In the genomic region with DNA sequence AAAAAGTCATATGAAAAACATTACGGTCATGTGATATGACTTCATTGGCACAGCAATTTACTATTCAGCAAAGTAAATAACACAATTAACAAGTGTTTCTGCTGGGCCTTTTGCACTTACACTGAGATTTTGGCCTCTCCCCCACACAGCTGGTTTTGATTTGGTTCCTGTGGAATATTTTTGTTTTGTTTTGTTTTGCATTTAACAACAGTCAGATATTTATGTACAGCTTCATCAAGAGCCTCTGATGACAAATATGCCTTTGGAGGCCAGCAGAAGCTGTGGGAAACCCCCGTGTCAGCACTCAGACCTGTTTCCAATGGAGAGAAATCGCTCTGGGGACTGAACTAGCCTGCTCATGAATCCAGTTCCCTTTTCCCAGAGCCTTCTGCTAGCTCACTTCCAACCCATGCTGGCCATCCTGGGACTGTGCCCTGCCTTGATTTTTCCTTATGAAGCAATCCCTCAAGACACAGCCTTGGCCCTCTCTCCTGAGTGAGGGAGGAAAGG, we compare ENCODE assay signal across 8 cellular contexts.
DNase-seq lines count a peak whose midpoint lies in the region; ATAC-seq, FAIRE-seq and TF ChIP-seq lines count a peak whose summit lies in the region.

No MANE protein-coding gene starts in this region.

- H3K4me2 ChIP-seq in K562 (ENCODE audit: insufficient read depth, low read length), result no peak overlapping the region

- POLR2A ChIA-PET in K562 (lab: Yijun Ruan, JAX), result interaction anchor here (0.6 to 1.0 kb wide), 3 partner anchors 9 to 22 kb away, joined by 3 read pairs; no protein-coding TSS in a partner anchor

- H3K27me3 ChIP-seq in K562 (ENCODE audit: control insufficient read depth in 2 of 2, insufficient read depth in 2 of 2, low read length in 2 of 2), result no peaks in the 10 kb centered on the region

- no peak overlapping the region for H3K27ac ChIP-seq in K562 (ENCODE audit: extremely low read depth, low read depth, low read length)

- in situ Hi-C loops in K562 (cut with MboI), result no loop called here

- TF ChIP-seq CTCF in K562 (IDR thresholded peaks at IDR 0.05 in 2 of 3, conservative IDR thresholded peaks at IDR 0.05 in 1 of 3; ENCODE audit: insufficient read depth in 2 of 3, low read depth in 1 of 3, low read length in 3 of 3), result no peak

- no peak for FAIRE-seq in K562 (lab: Jason Lieb, UNC)

- no peaks in the 10 kb centered on the region for H3K36me3 ChIP-seq in K562 (ENCODE audit: control insufficient read depth, insufficient read depth, low read length)

- DNase-seq in COLO829 (ENCODE audit: low spot score), result peak; percentile 6
- no peak for DNase-seq in K562 (ENCODE audit: extremely low read depth in 1 of 4, low spot score in 3 of 4)
- peak; percentile 61 for DNase-seq in left ventricle myocardium superior
- peak; percentile 73 for DNase-seq in sciatic nerve (ENCODE audit: low spot score)
- no peak for DNase-seq in NCI-H187 treated with DMSO at 0.1 percent for 48 hours (lab: John Stamatoyannopoulos, UW)
- DNase-seq in NCI-H2171 treated with DMSO at 0.1 percent for 48 hours (lab: John Stamatoyannopoulos, UW), result no peak
- DNase-seq in NCI-H1930 (lab: John Stamatoyannopoulos, UW), result no peak
- DNase-seq in activated CD4-positive, alpha-beta T cell treated with anti-CD3 and anti-CD28 coated beads, Interleukin-2, amount 50 U/mL, for 48 hours, result no peak

- intact Hi-C loops in K562 (cut with micrococcal nuclease) (no loop called here), left ventricle myocardium superior (cut with micrococcal nuclease) (no loop called here), sciatic nerve (cut with DNase I) (no loop called here)

- ATAC-seq in K562, result no peak
- peak; percentile 94 for ATAC-seq in left ventricle myocardium superior
- peak; percentile 85 for ATAC-seq in sciatic nerve

- H3K79me2 ChIP-seq in K562 (ENCODE audit: control insufficient read depth, insufficient read depth, low read length), result no peaks in the 10 kb centered on the region

- no peak overlapping the region for H2AFZ ChIP-seq in K562 (ENCODE audit: low read depth, low read length)

- 68% methylated on average over 3 of the region's 3 CpGs for WGBS in K562 (ENCODE audit: insufficient coverage, low coverage, missing lambda C conversion rate)

- H3K4me3 ChIP-seq in K562, result no peak overlapping the region

- CTCF ChIA-PET in K562 (lab: Yijun Ruan, JAX; ENCODE audit: low intra/inter-chr PET ratio), result no interaction called here

- no peak overlapping the region for H3K9ac ChIP-seq in K562 (ENCODE audit: insufficient read depth in 1 of 2, low read depth in 2 of 2, low read length in 2 of 2)

- no peak for TF ChIP-seq EP300 in K562 (IDR thresholded peaks at IDR 0.05; ENCODE audit: low read length)

- no TSS peak for BruUV-seq in K562 (replicated peaks; lab: Mats Ljungman, UMichigan)

- no peaks in the 10 kb centered on the region for H3K9me3 ChIP-seq in K562 (replicated peaks; ENCODE audit: control insufficient read depth, insufficient read depth, low read depth, low read length)

- no peak for TF ChIP-seq POLR2A in K562 (conservative IDR thresholded peaks at IDR 0.05)

- no peaks in the 10 kb centered on the region for H4K20me1 ChIP-seq in K562 (replicated peaks; ENCODE audit: control insufficient read depth, insufficient read depth, low read length)

- no peak for TF ChIP-seq RAD21 in K562 (CRISPR knock-in tag; conservative IDR thresholded peaks at IDR 0.05 in 1 of 2, IDR thresholded peaks at IDR 0.05 in 1 of 2)

- H3K4me1 ChIP-seq in K562 (replicated peaks in 1 of 2; ENCODE audit: control insufficient read depth in 2 of 2, insufficient read depth in 2 of 2, low read length in 2 of 2), result peaks cover 0 to 6% of the 10 kb centered on the region in 2 experiments; a peak in 2 of 5 replicates

- H3K9me1 ChIP-seq in K562 (ENCODE audit: control insufficient read depth, insufficient read depth, low read length), result no peaks in the 10 kb centered on the region

TF ChIP-seq in K562, 482 proteins besides CTCF, POLR2A, EP300 and RAD21:
- TF ChIP-seq, protein P1, sequence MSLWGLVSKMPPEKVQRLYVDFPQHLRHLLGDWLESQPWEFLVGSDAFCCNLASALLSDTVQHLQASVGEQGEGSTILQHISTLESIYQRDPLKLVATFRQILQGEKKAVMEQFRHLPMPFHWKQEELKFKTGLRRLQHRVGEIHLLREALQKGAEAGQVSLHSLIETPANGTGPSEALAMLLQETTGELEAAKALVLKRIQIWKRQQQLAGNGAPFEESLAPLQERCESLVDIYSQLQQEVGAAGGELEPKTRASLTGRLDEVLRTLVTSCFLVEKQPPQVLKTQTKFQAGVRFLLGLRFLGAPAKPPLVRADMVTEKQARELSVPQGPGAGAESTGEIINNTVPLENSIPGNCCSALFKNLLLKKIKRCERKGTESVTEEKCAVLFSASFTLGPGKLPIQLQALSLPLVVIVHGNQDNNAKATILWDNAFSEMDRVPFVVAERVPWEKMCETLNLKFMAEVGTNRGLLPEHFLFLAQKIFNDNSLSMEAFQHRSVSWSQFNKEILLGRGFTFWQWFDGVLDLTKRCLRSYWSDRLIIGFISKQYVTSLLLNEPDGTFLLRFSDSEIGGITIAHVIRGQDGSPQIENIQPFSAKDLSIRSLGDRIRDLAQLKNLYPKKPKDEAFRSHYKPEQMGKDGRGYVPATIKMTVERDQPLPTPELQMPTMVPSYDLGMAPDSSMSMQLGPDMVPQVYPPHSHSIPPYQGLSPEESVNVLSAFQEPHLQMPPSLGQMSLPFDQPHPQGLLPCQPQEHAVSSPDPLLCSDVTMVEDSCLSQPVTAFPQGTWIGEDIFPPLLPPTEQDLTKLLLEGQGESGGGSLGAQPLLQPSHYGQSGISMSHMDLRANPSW (CRISPR knock-in tag; IDR thresholded peaks at IDR 0.05), result no peak
- TF ChIP-seq, protein P2, sequence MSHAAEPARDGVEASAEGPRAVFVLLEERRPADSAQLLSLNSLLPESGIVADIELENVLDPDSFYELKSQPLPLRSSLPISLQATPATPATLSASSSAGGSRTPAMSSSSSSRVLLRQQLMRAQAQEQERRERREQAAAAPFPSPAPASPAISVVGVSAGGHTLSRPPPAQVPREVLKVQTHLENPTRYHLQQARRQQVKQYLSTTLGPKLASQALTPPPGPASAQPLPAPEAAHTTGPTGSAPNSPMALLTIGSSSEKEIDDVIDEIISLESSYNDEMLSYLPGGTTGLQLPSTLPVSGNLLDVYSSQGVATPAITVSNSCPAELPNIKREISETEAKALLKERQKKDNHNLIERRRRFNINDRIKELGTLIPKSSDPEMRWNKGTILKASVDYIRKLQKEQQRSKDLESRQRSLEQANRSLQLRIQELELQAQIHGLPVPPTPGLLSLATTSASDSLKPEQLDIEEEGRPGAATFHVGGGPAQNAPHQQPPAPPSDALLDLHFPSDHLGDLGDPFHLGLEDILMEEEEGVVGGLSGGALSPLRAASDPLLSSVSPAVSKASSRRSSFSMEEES (CRISPR knock-in tag; IDR thresholded peaks at IDR 0.05), result 0 out of 2 replicates have a peak, but pooled peaks have one; percentile 10
- TF ChIP-seq, protein P3, sequence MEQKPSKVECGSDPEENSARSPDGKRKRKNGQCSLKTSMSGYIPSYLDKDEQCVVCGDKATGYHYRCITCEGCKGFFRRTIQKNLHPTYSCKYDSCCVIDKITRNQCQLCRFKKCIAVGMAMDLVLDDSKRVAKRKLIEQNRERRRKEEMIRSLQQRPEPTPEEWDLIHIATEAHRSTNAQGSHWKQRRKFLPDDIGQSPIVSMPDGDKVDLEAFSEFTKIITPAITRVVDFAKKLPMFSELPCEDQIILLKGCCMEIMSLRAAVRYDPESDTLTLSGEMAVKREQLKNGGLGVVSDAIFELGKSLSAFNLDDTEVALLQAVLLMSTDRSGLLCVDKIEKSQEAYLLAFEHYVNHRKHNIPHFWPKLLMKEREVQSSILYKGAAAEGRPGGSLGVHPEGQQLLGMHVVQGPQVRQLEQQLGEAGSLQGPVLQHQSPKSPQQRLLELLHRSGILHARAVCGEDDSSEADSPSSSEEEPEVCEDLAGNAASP (IDR thresholded peaks at IDR 0.05), result no peak
- TF ChIP-seq ELF4 (CRISPR knock-in tag; IDR thresholded peaks at IDR 0.05) (no peak), NFRKB (IDR thresholded peaks at IDR 0.05; ENCODE audit: low read depth) (no peak)
TF ChIP-seq in K562: peak in this region for 1.

Comparison
In these comparisons a context has a peak if more than half of its experiments do, and no peak if none do; other contexts are left out.
1. DNase-seq: peak in COLO829 (single experiment), left ventricle myocardium superior (single experiment) and sciatic nerve (single experiment); none in K562 (0 of 4), NCI-H187 treated with DMSO at 0.1 percent for 48 hours (single experiment), NCI-H2171 treated with DMSO at 0.1 percent for 48 hours (single experiment), NCI-H1930 (0 of 2) and activated CD4-positive, alpha-beta T cell treated with anti-CD3 and anti-CD28 coated beads, Interleukin-2, amount 50 U/mL, for 48 hours (0 of 2).